ENCODE assay signal across 1 cellular context in the genomic region with DNA sequence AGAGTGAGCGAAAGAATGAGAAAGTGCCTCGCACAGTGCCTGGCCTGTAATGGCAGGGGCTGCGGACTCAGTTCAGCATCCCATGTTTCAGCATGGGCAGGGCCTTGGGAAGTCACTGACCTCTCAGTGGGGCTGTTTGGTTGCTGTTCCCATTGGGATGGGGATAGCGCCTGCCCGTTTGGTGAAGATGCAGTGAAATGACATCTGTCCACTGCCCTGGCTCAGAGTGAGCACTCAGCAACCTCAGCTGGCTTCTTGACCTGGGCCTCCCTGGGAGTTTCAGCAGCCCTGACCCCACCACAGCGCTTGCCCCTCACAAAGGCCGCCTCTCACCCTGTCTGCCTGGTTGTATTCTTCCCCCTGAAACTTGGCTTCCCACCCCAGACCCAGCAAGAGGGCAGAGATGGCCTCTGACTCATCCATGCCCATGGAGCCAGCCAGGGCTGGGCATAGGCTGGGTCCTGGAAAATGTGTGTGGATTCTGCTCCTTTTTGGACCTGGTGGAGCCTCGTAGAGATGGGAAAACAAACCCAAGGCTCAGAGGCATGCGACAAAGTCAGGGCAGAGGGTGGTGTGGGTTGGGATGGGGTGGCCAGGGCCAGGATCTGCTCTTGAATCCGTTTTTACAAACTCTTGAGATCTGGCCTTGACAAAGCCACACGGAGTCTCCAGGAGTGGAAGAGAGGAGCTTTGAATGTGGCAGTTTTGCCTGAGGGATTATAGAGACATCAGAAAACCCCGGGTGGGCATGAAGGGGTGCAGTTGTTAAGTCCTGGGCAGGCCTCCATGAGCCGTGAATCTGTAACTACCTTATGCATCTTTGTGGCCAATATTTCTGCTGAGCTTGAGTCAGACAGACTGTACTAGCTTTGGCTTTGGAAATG.
TF ChIP-seq lines count a peak whose summit lies in the region.

No MANE protein-coding gene starts in this region.

TF ChIP-seq in endothelial cell of umbilical vein, 7 proteins besides CTCF, POLR2A, EP300 and RAD21:
- peak; percentile 32 for TF ChIP-seq FOS (IDR thresholded peaks at IDR 0.05; ENCODE audit: borderline replicate concordance, insufficient read depth, low read length)
- no peak for TF ChIP-seq MAX (IDR thresholded peaks at IDR 0.05; ENCODE audit: insufficient read depth, insufficient read length)
- no peak for TF ChIP-seq GATA2 (IDR thresholded peaks at IDR 0.05; ENCODE audit: insufficient read depth, insufficient read length, low read depth, low read length)
